In genomic region chr22:49423125-49423650, GRCh38 we compare ENCODE assay signal across 15 cellular contexts.
A peak's percentile ranks its signal among the peaks of the same experiment; 100 is the strongest.
DNase-seq lines count a peak whose midpoint lies in the region; ATAC-seq, FAIRE-seq and TF ChIP-seq lines count a peak whose summit lies in the region.
"Had no signal": no experiment of that assay in that cellular context is flagged by ENCODE, and none has a peak within 500 bp of the region (broad histone marks: within the 10 kb centered on the region; RNA-seq: fewer than 3 reads in every experiment).

No MANE protein-coding gene starts in this region.

- FAIRE-seq in kidney (lab: Jason Lieb, UNC): no peak

- no peak overlapping the region for H3K9ac ChIP-seq in kidney (ENCODE audit: low read length in 2 of 2)
- H3K9ac ChIP-seq: BLaER1 had no signal

- no peak overlapping the region for H3K27ac Mint-ChIP-seq in activated CD8-positive, alpha-beta T cell treated with anti-CD3 and anti-CD28 coated beads, Interleukin-2, amount 10 ng/mL, durations not matched to agents 7 days and 5 days
- H3K27ac Mint-ChIP-seq: CD4-positive, CD25-positive, alpha-beta regulatory T cell; GM23338 had no signal

- peaks cover 2% of the 10 kb centered on the region for H3K27me3 Mint-ChIP-seq in activated CD8-positive, alpha-beta T cell treated with anti-CD3 and anti-CD28 coated beads, Interleukin-2, amount 10 ng/mL, durations not matched to agents 7 days and 5 days (ENCODE audit: low read depth)

- H3K4me3 ChIP-seq in kidney (ENCODE audit: low read length in 2 of 2): no peak overlapping the region
- H3K4me3 ChIP-seq in osteoblast (ENCODE audit: insufficient read depth, low read length): no peak overlapping the region
- H3K4me3 ChIP-seq: BLaER1, GM23338, HAP-1 had no signal

- H3K4me2 ChIP-seq in osteoblast (ENCODE audit: insufficient read depth, low read length): no peak overlapping the region
- H3K4me2 ChIP-seq: GM23338 had no signal

- no peak overlapping the region for H3K27ac ChIP-seq in kidney (ENCODE audit: low read depth in 2 of 2, low read length in 2 of 2)
- H3K27ac ChIP-seq in osteoblast (ENCODE audit: low read depth, low read length): no peak overlapping the region
- H3K27ac ChIP-seq: BLaER1 had no signal

- H3K4me1 Mint-ChIP-seq in activated CD8-positive, alpha-beta T cell treated with anti-CD3 and anti-CD28 coated beads, Interleukin-2, amount 10 ng/mL, durations not matched to agents 7 days and 5 days (ENCODE audit: low read depth): no peaks in the 10 kb centered on the region
- H3K4me1 Mint-ChIP-seq: CD4-positive, CD25-positive, alpha-beta regulatory T cell had no signal

- no peak overlapping the region for H3K4me3 Mint-ChIP-seq in activated CD8-positive, alpha-beta T cell treated with anti-CD3 and anti-CD28 coated beads, Interleukin-2, amount 10 ng/mL, durations not matched to agents 7 days and 5 days
- H3K4me3 Mint-ChIP-seq: CD4-positive, CD25-positive, alpha-beta regulatory T cell; GM23338 had no signal

- TF ChIP-seq CTCF in kidney (IDR thresholded peaks at IDR 0.05; ENCODE audit: borderline replicate concordance, extremely low read depth, insufficient read depth): no peak
- TF ChIP-seq CTCF in osteoblast (IDR thresholded peaks at IDR 0.05; ENCODE audit: extremely low read depth, low read depth, low read length): no peak

- H2AFZ ChIP-seq in osteoblast (ENCODE audit: low read length): no peak overlapping the region
- H2AFZ ChIP-seq: GM23338 had no signal

- H3K27me3 ChIP-seq in osteoblast (ENCODE audit: insufficient read depth, low read length): no peaks in the 10 kb centered on the region
- H3K27me3 ChIP-seq: BLaER1 had no signal

- H3K36me3 ChIP-seq in kidney (ENCODE audit: control insufficient read depth in 1 of 2, insufficient read depth in 2 of 2, low read length in 2 of 2) (no peaks in the 10 kb centered on the region), osteoblast (ENCODE audit: insufficient read depth, low read length) (no peaks in the 10 kb centered on the region)
- H3K36me3 ChIP-seq: BLaER1, HAP-1 had no signal

- CTCF ChIA-PET in activated CD8-positive, alpha-beta T cell treated with anti-CD3 and anti-CD28 coated beads, Interleukin-2, amount 10 ng/mL, durations not matched to agents 7 days and 5 days (lab: Charles Lee): no interaction called here

- ATAC-seq in activated CD8-positive, alpha-beta T cell treated with anti-CD3 and anti-CD28 coated beads, Interleukin-2, amount 10 ng/mL, durations not matched to agents 7 days and 5 days: no peak
- ATAC-seq in GM19324 (IDR thresholded peaks at IDR 0.05; ENCODE audit: low FRiP score, unreplicated experiment): no peak
- ATAC-seq: GM23338 had no signal

- H3K9me3 Mint-ChIP-seq in activated CD8-positive, alpha-beta T cell treated with anti-CD3 and anti-CD28 coated beads, Interleukin-2, amount 10 ng/mL, durations not matched to agents 7 days and 5 days (ENCODE audit: insufficient read depth): no peaks in the 10 kb centered on the region
- H3K9me3 Mint-ChIP-seq: GM23338 had no signal

- intact Hi-C loops in kidney (cut with DNase I): no loop called here

- DNase-seq in activated effector memory CD4-positive, alpha-beta T cell treated with anti-CD3 and anti-CD28 coated beads, Interleukin-2, amount 50 U/mL, for 16 hours: peak; percentile 48
- no peak for DNase-seq in activated effector memory CD4-positive, alpha-beta T cell treated with Interleukin-2 at 50 U/mL for 16 hours
- DNase-seq in kidney: peak; percentile 56
- DNase-seq in osteoblast (ENCODE audit: insufficient read length, low spot score, missing footprints): peak; percentile 25
- DNase-seq in stimulated activated CD4-positive, alpha-beta T cell treated with anti-CD3 and anti-CD28 coated beads, Interleukin-4, amount 100 ng/mL, for 4 hours: no peak
- DNase-seq in activated CD8-positive, alpha-beta T cell treated with anti-CD3 and anti-CD28 coated beads, Interleukin-2, amount 10 ng/mL, durations not matched to agents 7 days and 5 days: no peak
- DNase-seq in CD1c-positive myeloid dendritic cell (ENCODE audit: extremely low spot score): no peak
- DNase-seq: 8988T; AML-193; CD4-positive, CD25-positive, alpha-beta regulatory T cell; DMS 273 treated with DMSO at 0.1 percent for 48 hours had no signal

- H3K4me1 ChIP-seq in kidney (ENCODE audit: control insufficient read depth in 1 of 2, insufficient read depth in 1 of 2, low read depth in 1 of 2, low read length in 2 of 2) (no peaks in the 10 kb centered on the region), osteoblast (ENCODE audit: insufficient read depth, low read length) (no peaks in the 10 kb centered on the region)
- H3K4me1 ChIP-seq: HAP-1 had no signal

- peaks cover 0 to 3% of the 10 kb centered on the region in 2 donors for H3K9me3 ChIP-seq in kidney (ENCODE audit: control insufficient read depth in 1 of 2, low read length in 2 of 2)
- no peaks in the 10 kb centered on the region for H3K9me3 ChIP-seq in osteoblast (ENCODE audit: low read depth, low read length)
- H3K9me3 ChIP-seq: HAP-1 had no signal

- POLR2A ChIA-PET in activated CD8-positive, alpha-beta T cell treated with anti-CD3 and anti-CD28 coated beads, Interleukin-2, amount 10 ng/mL, durations not matched to agents 7 days and 5 days (lab: Charles Lee): no interaction called here

- H4K20me1 ChIP-seq in osteoblast (ENCODE audit: insufficient read depth, low read length): no peaks in the 10 kb centered on the region
- H4K20me1 ChIP-seq: BLaER1 had no signal

- no peaks in the 10 kb centered on the region for H3K79me2 ChIP-seq in osteoblast (ENCODE audit: insufficient read depth, low read length)

- no peaks in the 10 kb centered on the region for H3K36me3 Mint-ChIP-seq in activated CD8-positive, alpha-beta T cell treated with anti-CD3 and anti-CD28 coated beads, Interleukin-2, amount 10 ng/mL, durations not matched to agents 7 days and 5 days (ENCODE audit: low read depth)
- H3K36me3 Mint-ChIP-seq: CD4-positive, CD25-positive, alpha-beta regulatory T cell had no signal

Comparison
In these comparisons a context has a peak if more than half of its experiments do, and no peak if none do; other contexts are left out.
1. DNase-seq: peak in activated effector memory CD4-positive, alpha-beta T cell treated with anti-CD3 and anti-CD28 coated beads, Interleukin-2, amount 50 U/mL, for 16 hours (single experiment), kidney (single experiment) and osteoblast (single experiment); none in activated effector memory CD4-positive, alpha-beta T cell treated with Interleukin-2 at 50 U/mL for 16 hours (single experiment), stimulated activated CD4-positive, alpha-beta T cell treated with anti-CD3 and anti-CD28 coated beads, Interleukin-4, amount 100 ng/mL, for 4 hours (0 of 2), activated CD8-positive, alpha-beta T cell treated with anti-CD3 and anti-CD28 coated beads, Interleukin-2, amount 10 ng/mL, durations not matched to agents 7 days and 5 days (single experiment) and CD1c-positive myeloid dendritic cell (single experiment).